8 cellular contexts compared by ENCODE assay signal in genomic region chr12:110689002-110689600, GRCh38. TPM values are rescaled to one million over a fixed set of nuclear protein-coding genes. Genes with fewer than 3 reads are reported as not detected.
A peak's percentile ranks its signal among the peaks of the same experiment; 100 is the strongest.
DNase-seq lines count a peak whose midpoint lies in the region; ATAC-seq and TF ChIP-seq lines count a peak whose summit lies in the region.

A gene with protein sequence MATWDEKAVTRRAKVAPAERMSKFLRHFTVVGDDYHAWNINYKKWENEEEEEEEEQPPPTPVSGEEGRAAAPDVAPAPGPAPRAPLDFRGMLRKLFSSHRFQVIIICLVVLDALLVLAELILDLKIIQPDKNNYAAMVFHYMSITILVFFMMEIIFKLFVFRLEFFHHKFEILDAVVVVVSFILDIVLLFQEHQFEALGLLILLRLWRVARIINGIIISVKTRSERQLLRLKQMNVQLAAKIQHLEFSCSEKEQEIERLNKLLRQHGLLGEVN (minus strand): TSS chr12:110689115. CDS start chr12:110683245, 5,870 bp downstream.

- DNase-seq in effector CD4-positive, alpha-beta T cell = peak; percentile 15
- DNase-seq in mesothelial cell of epicardium (ENCODE audit: low spot score in 2 of 2, unreplicated experiment in 2 of 2) = peak; percentile 33 to 56
- DNase-seq in stimulated activated naive CD4-positive, alpha-beta T cell treated with Interleukin-2 at 50 U/mL for 16 hours (lab: John Stamatoyannopoulos, UW) = peak; percentile 34
- DNase-seq in NCI-H2107 treated with DMSO at 0.1 percent for 48 hours (lab: John Stamatoyannopoulos, UW; ENCODE audit: unreplicated experiment) = no peak
- DNase-seq in NCI-H1092 (lab: John Stamatoyannopoulos, UW) = no peak

- H3K4me1 Mint-ChIP-seq in mesothelial cell of epicardium = peaks cover 15% of the 10 kb centered on the region

- peak; percentile 34 for ATAC-seq in HG03135 (IDR thresholded peaks at IDR 0.05; ENCODE audit: unreplicated experiment)
- peak; percentile 49 to 61 for ATAC-seq in activated CD4-positive, CD25-positive, alpha-beta regulatory T cell treated with anti-CD3 and anti-CD28 coated beads, Interleukin-2, amount 50 U/mL, for 24 hours

- peaks cover 8% of the 10 kb centered on the region for H3K36me3 Mint-ChIP-seq in mesothelial cell of epicardium

- H3K27me3 Mint-ChIP-seq in mesothelial cell of epicardium (ENCODE audit: low read depth) = peaks cover 26% of the 10 kb centered on the region

- H3K4me3 Mint-ChIP-seq in mesothelial cell of epicardium = peak within 1 kb of the TSS; percentile 84

- peak within 1 kb of the TSS; percentile 91 for H3K27ac Mint-ChIP-seq in mesothelial cell of epicardium

- peak; percentile 56 for TF ChIP-seq POLR2A in GM18526 (IDR thresholded peaks at IDR 0.05; ENCODE audit: extremely low read depth, insufficient read length)

- no peak for TF ChIP-seq CTCF in mesothelial cell of epicardium (IDR thresholded peaks at IDR 0.05; ENCODE audit: unreplicated experiment)

- peaks cover 10% of the 10 kb centered on the region for H3K9me3 Mint-ChIP-seq in mesothelial cell of epicardium

RNA-seq across cellular contexts. Expression of the gene that starts here (rescaled TPM):
- 5.1 to 7.0 TPM (median 6.1 TPM) in 3 replicates for total RNA-seq in mesothelial cell of epicardium

Comparison
In these comparisons a context has a peak if more than half of its experiments do, and no peak if none do; other contexts are left out.
1. DNase-seq: peak in effector CD4-positive, alpha-beta T cell (single experiment), mesothelial cell of epicardium (2 of 2) and stimulated activated naive CD4-positive, alpha-beta T cell treated with Interleukin-2 at 50 U/mL for 16 hours (single experiment); none in NCI-H2107 treated with DMSO at 0.1 percent for 48 hours (single experiment) and NCI-H1092 (single experiment).